7 cellular contexts compared by ENCODE assay signal in the genomic region with DNA sequence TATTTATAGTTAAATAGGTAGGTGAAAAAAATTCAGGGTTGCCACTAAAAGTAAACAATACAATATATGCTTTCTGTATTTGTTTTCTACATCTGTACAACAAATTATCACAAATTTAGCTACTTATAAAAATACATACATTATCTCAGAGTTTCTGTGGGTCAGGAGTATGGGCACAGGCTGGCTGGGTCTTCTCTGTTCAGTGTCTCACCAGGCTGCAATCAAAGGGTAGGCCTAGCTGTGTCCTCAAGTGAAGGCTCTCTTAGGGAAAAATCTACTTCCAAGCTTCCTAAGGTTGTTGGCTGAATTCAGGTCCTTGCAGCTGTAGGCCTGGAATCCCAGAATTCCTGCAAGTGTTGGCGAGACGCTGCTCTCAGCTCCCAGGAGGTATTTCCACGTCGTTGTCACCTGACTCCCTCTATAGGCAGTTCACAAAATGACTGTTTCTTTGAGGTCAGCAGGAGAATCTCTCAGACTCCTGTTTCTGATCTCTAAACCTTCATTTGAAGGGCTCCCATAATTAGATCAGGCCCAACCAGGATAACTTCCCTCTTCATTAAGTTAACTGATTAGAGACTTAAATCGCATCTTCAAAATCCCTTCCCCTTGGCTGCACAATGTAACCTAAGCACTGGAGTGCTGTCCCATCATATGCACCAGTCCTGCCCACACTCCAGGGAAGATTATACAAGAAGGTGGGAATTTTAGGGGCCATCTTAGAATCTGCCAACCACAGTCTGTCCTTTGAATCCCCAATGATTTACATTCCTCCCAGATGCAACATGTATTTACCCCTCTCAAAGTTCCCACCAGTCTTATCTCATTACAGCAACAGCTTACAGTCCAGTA.
DNase-seq lines count a peak whose midpoint lies in the region; ATAC-seq and TF ChIP-seq lines count a peak whose summit lies in the region.

No MANE protein-coding gene starts in this region.

- H3K4me2 ChIP-seq in H9 (ENCODE audit: insufficient read depth, insufficient read length, low read length) = no peak overlapping the region

- peak overlapping the region in 1 of 3 experiments; percentile 81; a peak in 3 of 7 replicates for H3K27ac Mint-ChIP-seq in H9
- no peak overlapping the region for H3K27ac Mint-ChIP-seq in natural killer cell treated with Interleukin-12 subunit alpha and Interleukin-12 subunit beta and Interleukin-15 and Interleukin-18, amount 100 ng/mL, for 72 hours

- no peak overlapping the region for H3K14ac ChIP-seq in H9 (ENCODE audit: insufficient read depth, low read length)

- H3K27ac ChIP-seq in H9 (ENCODE audit: insufficient read length, low read depth, low read length) = no peak overlapping the region

- H2AFZ ChIP-seq in H9 (ENCODE audit: low read length) = peak overlapping the region; percentile 19

- no peak overlapping the region for H3K56ac ChIP-seq in H9 (ENCODE audit: insufficient read length, low read depth, low read length)

- no peak overlapping the region for H2BK15ac ChIP-seq in H9 (ENCODE audit: low read depth, low read length)

- TF ChIP-seq CTCF in GM12873 (IDR thresholded peaks at IDR 0.05; ENCODE audit: insufficient read depth, low read depth, low read length, missing control alignments) (peak; percentile 71), H9 (conservative IDR thresholded peaks at IDR 0.05) (peak; percentile 68), retinal pigment epithelial cell (conservative IDR thresholded peaks at IDR 0.05; ENCODE audit: low read depth, low read length) (peak; percentile 53)

- DNase-seq in H9 (peak; percentile 87), NCI-H2081 treated with DMSO at 0.1 percent for 48 hours (lab: John Stamatoyannopoulos, UW) (peak; percentile 0), ecto neural progenitor cell (ENCODE audit: low spot score) (peak; percentile 50), retinal pigment epithelial cell (ENCODE audit: low read depth) (no peak), GOT3 (lab: John Stamatoyannopoulos, UW) (no peak)
- no peak for DNase-seq in natural killer cell treated with Interleukin-12 subunit alpha and Interleukin-12 subunit beta and Interleukin-15 and Interleukin-18, amount 100 ng/mL, for 72 hours (ENCODE audit: low spot score)

- no peak overlapping the region for H3K4me3 ChIP-seq in retinal pigment epithelial cell (ENCODE audit: low read length)

- H3K36me3 Mint-ChIP-seq in H9 (ENCODE audit: insufficient read depth in 1 of 3, low read depth in 3 of 3) = no peaks in the 10 kb centered on the region
- no peaks in the 10 kb centered on the region for H3K36me3 Mint-ChIP-seq in natural killer cell treated with Interleukin-12 subunit alpha and Interleukin-12 subunit beta and Interleukin-15 and Interleukin-18, amount 100 ng/mL, for 72 hours

- no peak overlapping the region for H2BK20ac ChIP-seq in H9 (ENCODE audit: low read depth, low read length, poor library complexity, severe bottlenecking)

- no peaks in the 10 kb centered on the region for H3K9me3 Mint-ChIP-seq in H9
- no peaks in the 10 kb centered on the region for H3K9me3 Mint-ChIP-seq in natural killer cell treated with Interleukin-12 subunit alpha and Interleukin-12 subunit beta and Interleukin-15 and Interleukin-18, amount 100 ng/mL, for 72 hours

- H3K18ac ChIP-seq in H9 (ENCODE audit: insufficient read length, low read depth, low read length) = no peak overlapping the region

- no peaks in the 10 kb centered on the region for H3K9me3 ChIP-seq in H9 (ENCODE audit: control insufficient read depth, low read depth, low read length)

- H3K4ac ChIP-seq in H9 (ENCODE audit: low read depth, low read length) = no peak overlapping the region

- no peaks in the 10 kb centered on the region for H3K79me2 ChIP-seq in H9 (ENCODE audit: insufficient read depth, low read length)

- no peak overlapping the region for H4K91ac ChIP-seq in H9 (ENCODE audit: insufficient read length, low read depth, low read length)

- no peaks in the 10 kb centered on the region for H3K23me2 ChIP-seq in H9 (ENCODE audit: insufficient read length, low read depth, low read length, poor library complexity, severe bottlenecking)

- H4K20me1 ChIP-seq in H9 (ENCODE audit: control insufficient read depth, insufficient read depth, insufficient read length) = no peaks in the 10 kb centered on the region

- ATAC-seq in natural killer cell treated with Interleukin-12 subunit alpha and Interleukin-12 subunit beta and Interleukin-15 and Interleukin-18, amount 100 ng/mL, for 72 hours = no peak

- no peak overlapping the region for H3K4me3 Mint-ChIP-seq in H9
- no peak overlapping the region for H3K4me3 Mint-ChIP-seq in natural killer cell treated with Interleukin-12 subunit alpha and Interleukin-12 subunit beta and Interleukin-15 and Interleukin-18, amount 100 ng/mL, for 72 hours

- H4K5ac ChIP-seq in H9 (ENCODE audit: insufficient read length, low read depth, low read length) = no peak overlapping the region

- H4K8ac ChIP-seq in H9 (replicated peaks; ENCODE audit: insufficient read length, low read depth, low read length) = no peak overlapping the region

- no CpG with 5 or more reads among the region's 5 CpGs for WGBS in H9 (ENCODE audit: extremely low coverage, insufficient read length, low lambda C conversion rate)

- H2BK12ac ChIP-seq in H9 (ENCODE audit: insufficient read length, low read depth, low read length) = no peak overlapping the region

- no peaks in the 10 kb centered on the region for H3K27me3 Mint-ChIP-seq in H9 (ENCODE audit: low read depth)
- H3K27me3 Mint-ChIP-seq in natural killer cell treated with Interleukin-12 subunit alpha and Interleukin-12 subunit beta and Interleukin-15 and Interleukin-18, amount 100 ng/mL, for 72 hours = peaks cover 0 to 5% of the 10 kb centered on the region in 2 donors

- H2BK120ac ChIP-seq in H9 (ENCODE audit: low read depth, low read length, poor library complexity, severe bottlenecking) = no peak overlapping the region

- H3K79me1 ChIP-seq in H9 (ENCODE audit: insufficient read depth, low read depth, low read length, poor library complexity, severe bottlenecking) = no peaks in the 10 kb centered on the region

- H3K4me1 Mint-ChIP-seq in H9 = peaks cover 14 to 18% of the 10 kb centered on the region in 2 experiments
- peaks cover 0 to 2% of the 10 kb centered on the region in 2 donors for H3K4me1 Mint-ChIP-seq in natural killer cell treated with Interleukin-12 subunit alpha and Interleukin-12 subunit beta and Interleukin-15 and Interleukin-18, amount 100 ng/mL, for 72 hours (ENCODE audit: low read depth in 2 of 2)

- H2BK5ac ChIP-seq in H9 (ENCODE audit: insufficient read length, low read length) = no peak overlapping the region

- no peaks in the 10 kb centered on the region for H3K27me3 ChIP-seq in H9 (ENCODE audit: insufficient read depth, low read length)

- no peak overlapping the region for H3T11ph ChIP-seq in H9 (ENCODE audit: low read length)

- H3K4me1 ChIP-seq in H9 (ENCODE audit: insufficient read depth, low read length) = peaks cover 3% of the 10 kb centered on the region; the same call in 1 of the 2 replicates

- H2AK5ac ChIP-seq in H9 (ENCODE audit: insufficient read length, low read length) = no peak overlapping the region

- no peak overlapping the region for H3K23ac ChIP-seq in H9 (ENCODE audit: insufficient read length, low read depth, low read length)

- no peak overlapping the region for H3K9ac ChIP-seq in H9 (ENCODE audit: extremely low read depth, insufficient read length, low read length)

Comparison
In these comparisons a context has a peak if more than half of its experiments do, and no peak if none do; other contexts are left out.
1. DNase-seq: peak in H9 (single experiment), NCI-H2081 treated with DMSO at 0.1 percent for 48 hours (single experiment) and ecto neural progenitor cell (single experiment); none in retinal pigment epithelial cell (single experiment), natural killer cell treated with Interleukin-12 subunit alpha and Interleukin-12 subunit beta and Interleukin-15 and Interleukin-18, amount 100 ng/mL, for 72 hours (single experiment) and GOT3 (single experiment).
2. Peak in every context shown above with its lines, with median percentiles within 50 percentile points of each other: CTCF ChIP-seq.